ENCODE assay signal across 25 cellular contexts in the genomic region with DNA sequence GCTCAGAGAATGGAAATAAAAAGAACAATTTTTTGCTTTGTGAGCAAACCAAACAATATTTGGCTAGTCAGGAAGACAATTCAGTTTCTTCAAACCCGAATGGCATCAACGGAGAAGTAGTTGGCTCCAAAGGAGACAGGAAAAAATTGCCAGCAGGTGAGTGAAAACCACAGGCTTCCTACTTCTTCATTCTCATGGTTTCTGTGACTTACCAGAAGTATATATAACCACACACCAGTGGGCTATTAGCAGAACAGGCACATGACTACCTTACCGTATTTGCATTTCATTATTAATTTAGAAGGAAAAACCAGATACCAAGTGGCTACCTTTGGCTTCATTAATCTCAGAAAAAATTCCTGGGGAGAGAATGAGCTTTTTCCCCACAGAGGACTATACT. TPM values are rescaled to one million over a fixed set of nuclear protein-coding genes. Genes with fewer than 3 reads are reported as not detected.
DNase-seq lines count a peak whose midpoint lies in the region; ATAC-seq lines count a peak whose summit lies in the region.
"Had no signal": no experiment of that assay in that cellular context is flagged by ENCODE, and none has a peak within 500 bp of the region (broad histone marks: within the 10 kb centered on the region; RNA-seq: fewer than 3 reads in every experiment).

No MANE protein-coding gene starts in this region.

- no peak overlapping the region for H3K4me3 ChIP-seq in trophoblast cell (ENCODE audit: low read depth, low read length)
- H3K4me3 ChIP-seq: skin epidermis, stomach, tibial nerve had no signal

- peak overlapping the region in 1 of 8 donors; percentile 42 for H3K4me3 Mint-ChIP-seq in naive B cell
- H3K4me3 Mint-ChIP-seq: activated naive CD8-positive, alpha-beta T cell; natural killer cell had no signal

- no peaks in the 10 kb centered on the region for H3K79me2 ChIP-seq in trophoblast cell (ENCODE audit: control insufficient read depth, insufficient read depth, low read length, poor library complexity)

- H3K9me3 Mint-ChIP-seq in naive B cell: no peaks in the 10 kb centered on the region
- H3K9me3 Mint-ChIP-seq: natural killer cell had no signal

- no peak overlapping the region for H2BK5ac ChIP-seq in trophoblast cell (ENCODE audit: low read depth, low read length, poor library complexity)

- H3K36me3 Mint-ChIP-seq in naive B cell: no peaks in the 10 kb centered on the region
- H3K36me3 Mint-ChIP-seq: activated naive CD8-positive, alpha-beta T cell; natural killer cell had no signal

- H3K27me3 Mint-ChIP-seq in naive B cell: no peaks in the 10 kb centered on the region

- no peak overlapping the region for H2BK120ac ChIP-seq in trophoblast cell (ENCODE audit: insufficient read depth, low read length, poor library complexity)

- H3K9me3 ChIP-seq in trophoblast cell (ENCODE audit: insufficient read depth, low read depth, low read length): no peaks in the 10 kb centered on the region
- H3K9me3 ChIP-seq: BE2C, stomach, tibial nerve had no signal

- ATAC-seq in GM18868 (IDR thresholded peaks at IDR 0.05; ENCODE audit: unreplicated experiment) (peak; percentile 75), GM21576 (IDR thresholded peaks at IDR 0.05; ENCODE audit: unreplicated experiment) (peak; percentile 80), HG03432 (IDR thresholded peaks at IDR 0.05; ENCODE audit: unreplicated experiment) (peak; percentile 55), naive B cell (ENCODE audit: low read depth in 2 of 2) (peak; percentile 38 to 62)
- ATAC-seq: left ventricle myocardium superior, natural killer cell had no signal

- H4K91ac ChIP-seq in trophoblast cell (ENCODE audit: low read depth, low read length): no peak overlapping the region

- H3K79me1 ChIP-seq in trophoblast cell (ENCODE audit: low read length): no peaks in the 10 kb centered on the region

- no peak overlapping the region for H2AK5ac ChIP-seq in trophoblast cell (ENCODE audit: low read length)

- H3K4ac ChIP-seq in trophoblast cell (ENCODE audit: low read depth, low read length): no peak overlapping the region

- H3K18ac ChIP-seq in trophoblast cell (ENCODE audit: low read length): no peak overlapping the region

- no peak overlapping the region for H2BK12ac ChIP-seq in trophoblast cell (ENCODE audit: low read length)

- no peaks in the 10 kb centered on the region for H3K36me3 ChIP-seq in trophoblast cell (ENCODE audit: control insufficient read depth in 1 of 2, insufficient read depth in 2 of 2, low read length in 2 of 2)
- H3K36me3 ChIP-seq: stomach, tibial nerve had no signal

- DNase-seq in naive B cell (no peak), COLO829 (ENCODE audit: low spot score) (no peak), foreskin melanocyte (no peak), trophoblast cell (no peak)
- DNase-seq: ACHN; activated T-cell treated with anti-CD3 and anti-CD28 coated beads for 4 hours; anterior cingulate cortex; BE2C; effector CD4-positive, alpha-beta T cell; HCEC 1CT; left ventricle myocardium superior; midbrain; natural killer cell; NCI-H1436 treated with DMSO at 0.1 percent for 48 hours; NCI-H446 treated with DMSO at 0.1 percent for 48 hours; Right ventricle myocardium superior; stomach had no signal

- H3K9ac ChIP-seq in trophoblast cell (ENCODE audit: low read length): no peak overlapping the region
- H3K9ac ChIP-seq: KMS-11 had no signal

- no peak overlapping the region for H3K23ac ChIP-seq in trophoblast cell (ENCODE audit: low read length)

- H4K12ac ChIP-seq in trophoblast cell (ENCODE audit: low read depth, low read length): no peak overlapping the region

- H3K4me2 ChIP-seq in trophoblast cell (ENCODE audit: low read length): no peak overlapping the region
- H3K4me2 ChIP-seq: KMS-11 had no signal

- H3K27ac ChIP-seq in trophoblast cell (ENCODE audit: low read depth, low read length): no peak overlapping the region
- H3K27ac ChIP-seq: epithelial cell of prostate, KMS-11, skin epidermis, stomach, tibial nerve had no signal

- H3K27ac Mint-ChIP-seq in naive B cell: no peak overlapping the region
- H3K27ac Mint-ChIP-seq: activated naive CD8-positive, alpha-beta T cell; natural killer cell had no signal

- WGBS in trophoblast cell (ENCODE audit: extremely low coverage, insufficient coverage, insufficient read length): no CpG with 5 or more reads among the region's 3 CpGs

- peaks cover 0 to 4% of the 10 kb centered on the region in 2 experiments for H3K4me1 ChIP-seq in trophoblast cell (ENCODE audit: control insufficient read depth in 1 of 2, insufficient read depth in 2 of 2, low read length in 2 of 2)
- H3K4me1 ChIP-seq: BE2C, stomach, tibial nerve had no signal

- H2AFZ ChIP-seq in trophoblast cell (ENCODE audit: insufficient read depth, low read length, poor library complexity): no peak overlapping the region

- H3K27me3 ChIP-seq in trophoblast cell (ENCODE audit: insufficient read depth, low read length): no peaks in the 10 kb centered on the region
- H3K27me3 ChIP-seq: BE2C, stomach, tibial nerve had no signal

- no peak overlapping the region for H3K14ac ChIP-seq in trophoblast cell (ENCODE audit: low read length)

- H4K8ac ChIP-seq in trophoblast cell (ENCODE audit: low read depth, low read length): no peak overlapping the region

- H3K4me1 Mint-ChIP-seq in naive B cell: peaks cover 0 to 5% (median 0%) of the 10 kb centered on the region in 3 donors
- H3K4me1 Mint-ChIP-seq: natural killer cell had no signal

RNA-seq across cellular contexts. Expression of a gene that starts 8.8 kb away (rescaled TPM):
- polyA plus RNA-seq in naive B cell (ENCODE audit: low read depth in 6 of 6): under 1 TPM in 1 of 6 donors, not detected in 5; 0.75 TPM
- not detected in 2 replicates for polyA plus RNA-seq in trophoblast cell (2013)

RNA-seq across cellular contexts. Expression of a gene that starts 14.0 kb away (rescaled TPM):
- polyA plus RNA-seq in naive B cell (ENCODE audit: low read depth in 6 of 6): 10 to 100 TPM; 18.1 to 27.5 (median 21.2) TPM
- 30.2 and 30.7 TPM in 2 replicates for polyA plus RNA-seq in trophoblast cell (2013)

RNA-seq across cellular contexts. Expression of a gene that starts 51.1 kb away (rescaled TPM):
- not detected for polyA plus RNA-seq in naive B cell (ENCODE audit: low read depth in 6 of 6)
- 0.11 and 0.14 TPM in 2 replicates for polyA plus RNA-seq in trophoblast cell (2013)
